In genomic region chr6:82017316-82017715, GRCh38 we compare ENCODE assay signal across 8 cellular contexts.
A peak's percentile ranks its signal among the peaks of the same experiment; 100 is the strongest.
DNase-seq lines count a peak whose midpoint lies in the region; ATAC-seq, FAIRE-seq and TF ChIP-seq lines count a peak whose summit lies in the region.

No MANE protein-coding gene starts in this region.

- H3K9me3 Mint-ChIP-seq in activated T-helper 2 cell treated with anti-CD3 and anti-CD28 coated beads, Interferon-gamma antibody, Interleukin-2, Interleukin-4, amounts not matched to agents 10 μg/mL and 5 μg/mL and 100 μg/mL, durations not matched to agents 14 hours and 24 hours and 36 hours, result no peaks in the 10 kb centered on the region
- H3K9me3 Mint-ChIP-seq in stimulated activated effector memory CD8-positive, alpha-beta T cell treated with anti-CD3 and anti-CD28 coated beads, Interleukin-12 subunit alpha, Interleukin-12 subunit beta, amount 100 ng/mL, for 72 hours, result no peaks in the 10 kb centered on the region

- no peaks in the 10 kb centered on the region for H3K9me3 ChIP-seq in keratinocyte (ENCODE audit: control insufficient read depth, low read depth, low read length)

- H3K27ac ChIP-seq in keratinocyte (ENCODE audit: control insufficient read depth, insufficient read depth, low read length), result peak overlapping the region; percentile 64

- H3K27ac Mint-ChIP-seq in activated T-helper 2 cell treated with anti-CD3 and anti-CD28 coated beads, Interferon-gamma antibody, Interleukin-2, Interleukin-4, amounts not matched to agents 10 μg/mL and 5 μg/mL and 100 μg/mL, durations not matched to agents 14 hours and 24 hours and 36 hours, result no peak overlapping the region
- H3K27ac Mint-ChIP-seq in stimulated activated effector memory CD8-positive, alpha-beta T cell treated with anti-CD3 and anti-CD28 coated beads, Interleukin-12 subunit alpha, Interleukin-12 subunit beta, amount 100 ng/mL, for 72 hours, result no peak overlapping the region

- no peak overlapping the region for H3K4me3 ChIP-seq in keratinocyte (ENCODE audit: control insufficient read depth in 2 of 3, extremely low read depth in 1 of 3, insufficient read depth in 2 of 3, low read depth in 1 of 3, low read length in 3 of 3)

- no peaks in the 10 kb centered on the region for H3K4me1 Mint-ChIP-seq in activated T-helper 2 cell treated with anti-CD3 and anti-CD28 coated beads, Interferon-gamma antibody, Interleukin-2, Interleukin-4, amounts not matched to agents 10 μg/mL and 5 μg/mL and 100 μg/mL, durations not matched to agents 14 hours and 24 hours and 36 hours (ENCODE audit: low read depth)
- H3K4me1 Mint-ChIP-seq in stimulated activated effector memory CD8-positive, alpha-beta T cell treated with anti-CD3 and anti-CD28 coated beads, Interleukin-12 subunit alpha, Interleukin-12 subunit beta, amount 100 ng/mL, for 72 hours, result no peaks in the 10 kb centered on the region

- intact Hi-C loops in activated T-helper 2 cell treated with anti-CD3 and anti-CD28 coated beads, Interferon-gamma antibody, Interleukin-2, Interleukin-4, amounts not matched to agents 10 μg/mL and 5 μg/mL and 100 μg/mL, durations not matched to agents 14 hours and 24 hours and 36 hours (cut with micrococcal nuclease), result no loop called here

- H3K4me1 ChIP-seq in keratinocyte (ENCODE audit: control insufficient read depth, extremely low read depth, insufficient read depth, low read length), result peaks cover 49% of the 10 kb centered on the region

- H4K20me1 ChIP-seq in keratinocyte (ENCODE audit: control insufficient read depth, extremely low read depth, insufficient read depth, low read length), result no peaks in the 10 kb centered on the region

- TF ChIP-seq CTCF in keratinocyte (optimal IDR thresholded peaks at IDR 0.05 in 1 of 3, IDR thresholded peaks at IDR 0.05 in 1 of 3, conservative IDR thresholded peaks at IDR 0.05 in 1 of 3; ENCODE audit: extremely low read depth in 1 of 3, insufficient read depth in 2 of 3, low read length in 3 of 3), result no peak

- H3K4me2 ChIP-seq in keratinocyte (ENCODE audit: control insufficient read depth, extremely low read depth, insufficient read depth, low read depth, low read length), result peak overlapping the region; percentile 47

- H3K27me3 ChIP-seq in keratinocyte (ENCODE audit: control insufficient read depth, extremely low read depth, insufficient read depth, low read length), result no peaks in the 10 kb centered on the region

- H3K79me2 ChIP-seq in keratinocyte (ENCODE audit: control insufficient read depth, insufficient read depth, low read length), result no peaks in the 10 kb centered on the region

- H2AFZ ChIP-seq in keratinocyte (ENCODE audit: control insufficient read depth, low read length), result no peak overlapping the region

- DNase-seq in SHP77 (lab: John Stamatoyannopoulos, UW) (peak; percentile 8 to 36), SHP77 treated with DMSO at 0.1 percent for 48 hours (lab: John Stamatoyannopoulos, UW) (no peak), brain pericyte (ENCODE audit: low read depth, low spot score) (peak; percentile 39), keratinocyte (ENCODE audit: low read depth, low spot score) (no peak)
- no peak for DNase-seq in activated T-helper 2 cell treated with anti-CD3 and anti-CD28 coated beads, Interferon-gamma antibody, Interleukin-2, Interleukin-4, amounts not matched to agents 10 μg/mL and 5 μg/mL and 100 μg/mL, durations not matched to agents 14 hours and 24 hours and 36 hours (ENCODE audit: low spot score)
- no peak for DNase-seq in stimulated activated effector memory CD8-positive, alpha-beta T cell treated with anti-CD3 and anti-CD28 coated beads, Interleukin-12 subunit alpha, Interleukin-12 subunit beta, amount 100 ng/mL, for 72 hours (ENCODE audit: low spot score in 2 of 2)

- H3K27me3 Mint-ChIP-seq in activated T-helper 2 cell treated with anti-CD3 and anti-CD28 coated beads, Interferon-gamma antibody, Interleukin-2, Interleukin-4, amounts not matched to agents 10 μg/mL and 5 μg/mL and 100 μg/mL, durations not matched to agents 14 hours and 24 hours and 36 hours (ENCODE audit: low read depth), result no peaks in the 10 kb centered on the region

- peak; percentile 78 for FAIRE-seq in keratinocyte (lab: Jason Lieb, UNC)

- H3K36me3 ChIP-seq in keratinocyte (ENCODE audit: control insufficient read depth in 2 of 2, extremely low read depth in 1 of 2, insufficient read depth in 2 of 2, low read length in 2 of 2), result no peaks in the 10 kb centered on the region

- H3K9ac ChIP-seq in keratinocyte (ENCODE audit: control insufficient read depth, extremely low read depth, insufficient read depth, low read length), result no peak overlapping the region

- ATAC-seq in HG02759 (IDR thresholded peaks at IDR 0.05; ENCODE audit: unreplicated experiment), result no peak
- no peak for ATAC-seq in HG03439 (IDR thresholded peaks at IDR 0.05; ENCODE audit: unreplicated experiment)
- no peak for ATAC-seq in stimulated activated effector memory CD8-positive, alpha-beta T cell treated with anti-CD3 and anti-CD28 coated beads, Interleukin-12 subunit alpha, Interleukin-12 subunit beta, amount 100 ng/mL, for 72 hours

- no peak overlapping the region for H3K4me3 Mint-ChIP-seq in activated T-helper 2 cell treated with anti-CD3 and anti-CD28 coated beads, Interferon-gamma antibody, Interleukin-2, Interleukin-4, amounts not matched to agents 10 μg/mL and 5 μg/mL and 100 μg/mL, durations not matched to agents 14 hours and 24 hours and 36 hours (ENCODE audit: low read depth)
- no peak overlapping the region for H3K4me3 Mint-ChIP-seq in stimulated activated effector memory CD8-positive, alpha-beta T cell treated with anti-CD3 and anti-CD28 coated beads, Interleukin-12 subunit alpha, Interleukin-12 subunit beta, amount 100 ng/mL, for 72 hours

- no peaks in the 10 kb centered on the region for H3K36me3 Mint-ChIP-seq in activated T-helper 2 cell treated with anti-CD3 and anti-CD28 coated beads, Interferon-gamma antibody, Interleukin-2, Interleukin-4, amounts not matched to agents 10 μg/mL and 5 μg/mL and 100 μg/mL, durations not matched to agents 14 hours and 24 hours and 36 hours (ENCODE audit: low read depth)
- H3K36me3 Mint-ChIP-seq in stimulated activated effector memory CD8-positive, alpha-beta T cell treated with anti-CD3 and anti-CD28 coated beads, Interleukin-12 subunit alpha, Interleukin-12 subunit beta, amount 100 ng/mL, for 72 hours, result no peaks in the 10 kb centered on the region

- H3K9me1 ChIP-seq in keratinocyte (ENCODE audit: control insufficient read depth, extremely low read depth, insufficient read depth, low read length), result no peaks in the 10 kb centered on the region

- dilution Hi-C loops in keratinocyte (cut with MboI; ENCODE audit: extremely low pct_ligation_motif_present, low sequenced_read_pairs), result no loop called here

Comparison
In these comparisons a context has a peak if more than half of its experiments do, and no peak if none do; other contexts are left out.
1. DNase-seq: peak in SHP77 (2 of 2) and brain pericyte (single experiment); none in SHP77 treated with DMSO at 0.1 percent for 48 hours (single experiment), keratinocyte (single experiment), activated T-helper 2 cell treated with anti-CD3 and anti-CD28 coated beads, Interferon-gamma antibody, Interleukin-2, Interleukin-4, amounts not matched to agents 10 μg/mL and 5 μg/mL and 100 μg/mL, durations not matched to agents 14 hours and 24 hours and 36 hours (single experiment) and stimulated activated effector memory CD8-positive, alpha-beta T cell treated with anti-CD3 and anti-CD28 coated beads, Interleukin-12 subunit alpha, Interleukin-12 subunit beta, amount 100 ng/mL, for 72 hours (0 of 2).